In the genomic region with DNA sequence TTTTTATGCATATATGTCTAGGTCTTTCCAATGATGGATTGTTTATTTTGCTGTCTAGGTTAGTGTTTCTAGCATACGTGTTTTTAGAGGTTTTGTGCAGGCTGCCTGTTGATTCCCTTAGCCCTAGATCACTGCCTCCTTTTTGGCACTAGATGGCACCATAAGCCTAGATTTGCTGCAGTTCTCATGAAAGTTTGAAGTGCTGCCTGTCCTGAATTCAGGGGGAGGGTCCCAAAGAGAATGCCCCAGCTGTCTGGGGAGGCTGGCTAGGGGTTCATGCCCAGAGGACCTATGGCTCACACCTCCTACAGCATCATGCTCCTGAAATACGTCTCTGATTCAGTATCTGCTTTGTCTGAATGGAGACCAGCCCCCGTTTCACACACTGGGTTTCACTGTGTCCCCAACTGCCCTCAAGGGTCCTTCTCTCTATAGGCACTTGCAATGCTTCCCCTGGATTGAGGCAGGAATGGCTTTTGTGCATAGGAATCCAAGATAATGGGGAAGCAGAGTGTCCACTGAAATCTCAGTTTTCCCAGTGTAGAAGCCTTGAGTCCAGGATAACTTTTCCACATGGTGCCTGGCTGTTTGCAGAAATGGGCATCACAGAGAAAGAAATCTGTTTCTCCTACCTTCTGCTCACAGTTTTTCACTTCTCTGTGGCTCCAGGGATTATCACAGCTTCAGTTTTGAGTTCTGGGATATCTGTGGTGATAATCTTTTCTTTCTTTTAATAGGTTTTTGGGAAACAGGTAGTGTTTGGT, we compare ENCODE assay signal across 8 cellular contexts. TPM values are rescaled to one million over a fixed set of nuclear protein-coding genes. Genes with fewer than 3 reads are reported as not detected.
DNase-seq lines count a peak whose midpoint lies in the region; ATAC-seq, FAIRE-seq and TF ChIP-seq lines count a peak whose summit lies in the region.

No MANE protein-coding gene starts in this region.

- in situ Hi-C loops in K562 (cut with MboI): loop anchor here (5.0 to 25.0 kb wide), 4 partner anchors 161 to 1186 kb away; no protein-coding TSS in a partner anchor

- peak; percentile 90 to 93 for TF ChIP-seq RAD21 in K562 (CRISPR knock-in tag; conservative IDR thresholded peaks at IDR 0.05 in 1 of 2, IDR thresholded peaks at IDR 0.05 in 1 of 2)

- no peak overlapping the region for H3K9ac ChIP-seq in K562 (ENCODE audit: insufficient read depth in 1 of 2, low read depth in 2 of 2, low read length in 2 of 2)

- no peak for TF ChIP-seq EP300 in K562 (IDR thresholded peaks at IDR 0.05; ENCODE audit: low read length)

- BruUV-seq in K562 (replicated peaks; lab: Mats Ljungman, UMichigan): no TSS peak

- FAIRE-seq in K562 (lab: Jason Lieb, UNC): peak; percentile 96

- H2AFZ ChIP-seq in K562 (ENCODE audit: low read depth, low read length): 0 out of 2 replicates have a peak overlapping the region, but pooled peaks have one; percentile 53

- ATAC-seq in K562: peak; percentile 91
- no peak for ATAC-seq in GM21381 (IDR thresholded peaks at IDR 0.05; ENCODE audit: unreplicated experiment)

- 14% methylated on average over 3 of the region's 3 CpGs for WGBS in K562 (ENCODE audit: insufficient coverage, low coverage, missing lambda C conversion rate)

- DNase-seq in NK-92 treated with Interleukin-12 subunit alpha and Interleukin-12 subunit beta, amount 100 ng/mL, for 24 hours (lab: John Stamatoyannopoulos, UW): peak; percentile 15
- DNase-seq in NK-92 (lab: John Stamatoyannopoulos, UW; ENCODE audit: unreplicated experiment): no peak
- peak; percentile 52 for DNase-seq in NCI-H146 (lab: John Stamatoyannopoulos, UW)
- peak in 3 of 5 experiments; percentile 15 to 74 (median 22) for DNase-seq in T-helper 2 cell
- peak; percentile 61 to 71 (median 63) for DNase-seq in K562 (ENCODE audit: extremely low read depth in 1 of 4, low spot score in 3 of 4)
- peak; percentile 81 for DNase-seq in iPS-NIHi11 (ENCODE audit: low spot score)
- DNase-seq in stimulated activated CD4-positive, alpha-beta T cell treated with anti-CD3 and anti-CD28 coated beads, Interleukin-4, amount 100 ng/mL, for 1 hour: peak; percentile 5

- H3K9me3 ChIP-seq in K562 (replicated peaks; ENCODE audit: control insufficient read depth, insufficient read depth, low read depth, low read length): peaks cover 4% of the 10 kb centered on the region; the same call in 1 of the 2 replicates

- H4K20me1 ChIP-seq in K562 (replicated peaks; ENCODE audit: control insufficient read depth, insufficient read depth, low read length): no peaks in the 10 kb centered on the region

- POLR2A ChIA-PET in K562 (lab: Yijun Ruan, JAX): no interaction called here

- H3K79me2 ChIP-seq in K562 (ENCODE audit: control insufficient read depth, insufficient read depth, low read length): no peaks in the 10 kb centered on the region

- CTCF ChIA-PET in K562 (lab: Yijun Ruan, JAX; ENCODE audit: low intra/inter-chr PET ratio): interaction anchor here (0.5 to 1.7 kb wide), 5 partner anchors 148 to 1943 kb away, joined by 3 to 17 read pairs (median 6); no protein-coding TSS in a partner anchor

- H3K9me1 ChIP-seq in K562 (ENCODE audit: control insufficient read depth, insufficient read depth, low read length): no peaks in the 10 kb centered on the region

- no peak for TF ChIP-seq POLR2A in K562 (conservative IDR thresholded peaks at IDR 0.05)

- TF ChIP-seq CTCF in K562 (IDR thresholded peaks at IDR 0.05 in 2 of 3, conservative IDR thresholded peaks at IDR 0.05 in 1 of 3; ENCODE audit: insufficient read depth in 2 of 3, low read depth in 1 of 3, low read length in 3 of 3): peak; percentile 76 to 90 (median 88)

- H3K36me3 ChIP-seq in K562 (ENCODE audit: control insufficient read depth, insufficient read depth, low read length): no peaks in the 10 kb centered on the region

- H3K4me1 ChIP-seq in K562 (replicated peaks in 1 of 2; ENCODE audit: control insufficient read depth in 2 of 2, insufficient read depth in 2 of 2, low read length in 2 of 2): no peaks in the 10 kb centered on the region

- intact Hi-C loops in K562 (cut with micrococcal nuclease): loop anchor here (1.0 to 10.0 kb wide), 6 partner anchors 157 to 1943 kb away; no protein-coding TSS in a partner anchor

- H3K27ac ChIP-seq in K562 (ENCODE audit: extremely low read depth, low read depth, low read length): no peak overlapping the region

- H3K27me3 ChIP-seq in K562 (ENCODE audit: control insufficient read depth in 2 of 2, insufficient read depth in 2 of 2, low read length in 2 of 2): peaks cover 0 to 8% of the 10 kb centered on the region in 2 experiments; a peak in 2 of 5 replicates

- H3K4me3 ChIP-seq in K562: no peak overlapping the region

- H3K4me2 ChIP-seq in K562 (ENCODE audit: insufficient read depth, low read length): no peak overlapping the region

TF ChIP-seq in K562, 482 proteins besides CTCF, POLR2A, EP300 and RAD21 (continues in another document):
- TF ChIP-seq ZNF830 (CRISPR knock-in tag; IDR thresholded peaks at IDR 0.05) (no peak), CBX2 (IDR thresholded peaks at IDR 0.05; ENCODE audit: insufficient read depth, low read length, poor library complexity, severe bottlenecking) (no peak), FOXK2 (conservative IDR thresholded peaks at IDR 0.05 in 1 of 2, IDR thresholded peaks at IDR 0.05 in 1 of 2; ENCODE audit: low read depth in 2 of 2) (0 out of 4 replicates have a peak, but pooled peaks of 1 of the 2 experiments have one; percentile 19)

RNA-seq across cellular contexts. Expression of a gene that starts 14.2 kb away (rescaled TPM):
- total RNA-seq in K562 (2011; cell fraction: chromatin; rRNA removed; ENCODE audit: low replicate concordance): 177 and 209 TPM in 2 replicates
- total RNA-seq in K562 (2011; cell fraction: nucleolus; rRNA removed): 116 and 137 TPM in 2 replicates
- total RNA-seq in K562 (2011; cell fraction: nucleoplasm; rRNA removed): 187 and 210 TPM in 2 replicates
- total RNA-seq in K562 (2014; rRNA removed) (126 TPM in 2 replicates), K562 (2014; rRNA removed; fragmentation: Illumina TruSeq; extraction: Trizol) (168 and 187 TPM in 2 replicates), K562 (2015; rRNA removed; fragmentation: Illumina TruSeq; extraction: Trizol) (135 and 146 TPM in 2 replicates), K562 (2021) (152 and 169 TPM in 2 replicates)
- polyA plus RNA-seq in K562 (2011; rRNA removed) (160 and 186 TPM in 2 replicates), K562 (2014; fragmentation: Illumina TruSeq; extraction: Trizol) (132 and 136 TPM in 2 replicates), K562 (2014; fragmentation: Nextera tagmentation; extraction: Ambion mirVana) (100 to 1,000 TPM; 114 to 189 TPM), K562 (2014; rRNA removed) (107 and 108 TPM in 2 replicates)
- 121 and 153 TPM in 2 replicates for polyA plus RNA-seq in K562 (2011; cell fraction: cytosol; rRNA removed)
- polyA plus RNA-seq in K562 (2011; cell fraction: nucleus; rRNA removed): 69.7 and 82.5 TPM in 2 replicates
- 74.3 and 119 TPM in 2 replicates for polyA plus RNA-seq in K562 (2012)
- polyA minus RNA-seq in K562 (2011; rRNA and poly(A)+ RNA removed): 298 and 304 TPM in 2 replicates
- 50.1 and 73.6 TPM in 2 replicates for polyA minus RNA-seq in K562 (2011; cell fraction: cytosol; rRNA and poly(A)+ RNA removed)
- 54.1 and 73.4 TPM in 2 replicates for polyA minus RNA-seq in K562 (2011; cell fraction: nucleus; rRNA and poly(A)+ RNA removed)
